In genomic region chr22:17742528-17742902, GRCh38 we compare ENCODE assay signal across 8 cellular contexts. TPM values are rescaled to one million over a fixed set of nuclear protein-coding genes. Genes with fewer than 3 reads are reported as not detected.
DNase-seq lines count a peak whose midpoint lies in the region; ATAC-seq and TF ChIP-seq lines count a peak whose summit lies in the region.

No MANE protein-coding gene starts in this region.

- no peaks in the 10 kb centered on the region for H3K4me1 Mint-ChIP-seq in activated naive CD8-positive, alpha-beta T cell treated with anti-CD3 and anti-CD28 coated beads, Interleukin-2, amount 10 ng/mL, durations not matched to agents 7 days and 5 days

- no peaks in the 10 kb centered on the region for H3K27me3 Mint-ChIP-seq in activated naive CD8-positive, alpha-beta T cell treated with anti-CD3 and anti-CD28 coated beads, Interleukin-2, amount 10 ng/mL, durations not matched to agents 7 days and 5 days

- intact Hi-C loops in heart right ventricle (cut with DNase I): loop anchor here in 6 of 10 donors (2.0 to 10.0 kb wide), 11 partner anchors 35 to 335 kb away; partner anchors contain the start of gene PEX26 (in 4 of the 6)

- no peak overlapping the region for H3K4me3 ChIP-seq in heart right ventricle
- H3K4me3 ChIP-seq in retinal pigment epithelial cell (ENCODE audit: low read length): no peak overlapping the region

- H3K27ac Mint-ChIP-seq in activated naive CD8-positive, alpha-beta T cell treated with anti-CD3 and anti-CD28 coated beads, Interleukin-2, amount 10 ng/mL, durations not matched to agents 7 days and 5 days: no peak overlapping the region

- DNase-seq in NK-92 treated with Interleukin-12 subunit alpha and Interleukin-12 subunit beta, amount 100 ng/mL, for 24 hours (lab: John Stamatoyannopoulos, UW): peak; percentile 33
- DNase-seq in NK-92 (lab: John Stamatoyannopoulos, UW; ENCODE audit: unreplicated experiment): no peak
- peak; percentile 38 for DNase-seq in LoVo (ENCODE audit: low spot score)
- DNase-seq in SKM-1 (lab: John Stamatoyannopoulos, UW; ENCODE audit: unreplicated experiment): peak; percentile 22
- DNase-seq in activated naive CD8-positive, alpha-beta T cell treated with anti-CD3 and anti-CD28 coated beads, Interleukin-2, amount 10 ng/mL, durations not matched to agents 7 days and 5 days: peak; percentile 71
- DNase-seq in heart right ventricle: peak; percentile 58 to 61
- peak; percentile 37 for DNase-seq in retinal pigment epithelial cell (ENCODE audit: low read depth)

- peak; percentile 62 to 83 (median 75) for TF ChIP-seq CTCF in heart right ventricle (IDR thresholded peaks at IDR 0.05)
- peak; percentile 92 for TF ChIP-seq CTCF in retinal pigment epithelial cell (conservative IDR thresholded peaks at IDR 0.05; ENCODE audit: low read depth, low read length)

- no peak overlapping the region for H3K27ac ChIP-seq in heart right ventricle

- peaks cover 0 to 64% (median 0%) of the 10 kb centered on the region in 9 donors for H3K36me3 ChIP-seq in heart right ventricle

- no peaks in the 10 kb centered on the region for H3K9me3 ChIP-seq in heart right ventricle

- 51 to 56% methylated on average over 9 of the region's 9 CpGs for WGBS in heart right ventricle, 2 donors

- H3K9me3 Mint-ChIP-seq in activated naive CD8-positive, alpha-beta T cell treated with anti-CD3 and anti-CD28 coated beads, Interleukin-2, amount 10 ng/mL, durations not matched to agents 7 days and 5 days: no peaks in the 10 kb centered on the region

- no peak overlapping the region for H3K4me3 Mint-ChIP-seq in activated naive CD8-positive, alpha-beta T cell treated with anti-CD3 and anti-CD28 coated beads, Interleukin-2, amount 10 ng/mL, durations not matched to agents 7 days and 5 days

- peaks cover 0 to 22% (median 14%) of the 10 kb centered on the region in 9 donors for H3K4me1 ChIP-seq in heart right ventricle

- H3K36me3 Mint-ChIP-seq in activated naive CD8-positive, alpha-beta T cell treated with anti-CD3 and anti-CD28 coated beads, Interleukin-2, amount 10 ng/mL, durations not matched to agents 7 days and 5 days: peaks cover 3% of the 10 kb centered on the region

- no peaks in the 10 kb centered on the region for H3K27me3 ChIP-seq in heart right ventricle

- POLR2A ChIA-PET in activated naive CD8-positive, alpha-beta T cell treated with anti-CD3 and anti-CD28 coated beads, Interleukin-2, amount 10 ng/mL, durations not matched to agents 7 days and 5 days (lab: Charles Lee): interaction anchor here (0.6 to 1.2 kb wide), 3 partner anchors 42 to 104 kb away, joined by 3 to 5 read pairs (median 4); partner anchors contain the start of gene BCL2L13

- ATAC-seq in activated naive CD8-positive, alpha-beta T cell treated with anti-CD3 and anti-CD28 coated beads, Interleukin-2, amount 10 ng/mL, durations not matched to agents 7 days and 5 days (ENCODE audit: low read depth): peak; percentile 82
- ATAC-seq in heart right ventricle: peak in 7 of 8 donors; percentile 50 to 77 (median 70)
- ATAC-seq in GM18907 (IDR thresholded peaks at IDR 0.05; ENCODE audit: unreplicated experiment): no peak

RNA-seq across cellular contexts. Expression of gene BID, which starts 31.8 kb away (rescaled TPM):
- 10 to 100 TPM; 33.6 to 35.6 TPM for total RNA-seq in activated naive CD8-positive, alpha-beta T cell treated with anti-CD3 and anti-CD28 coated beads, Interleukin-2, amount 10 ng/mL, durations not matched to agents 7 days and 5 days
- total RNA-seq in heart right ventricle: 10 to 100 TPM in 5 of 10 donors, 1 to 10 TPM in 5; 5.6 to 24.1 (median 10.5) TPM
- polyA plus RNA-seq in heart right ventricle: 10 to 100 TPM; 10.2 to 42.9 TPM
